8 cellular contexts compared by ENCODE assay signal in the genomic region with DNA sequence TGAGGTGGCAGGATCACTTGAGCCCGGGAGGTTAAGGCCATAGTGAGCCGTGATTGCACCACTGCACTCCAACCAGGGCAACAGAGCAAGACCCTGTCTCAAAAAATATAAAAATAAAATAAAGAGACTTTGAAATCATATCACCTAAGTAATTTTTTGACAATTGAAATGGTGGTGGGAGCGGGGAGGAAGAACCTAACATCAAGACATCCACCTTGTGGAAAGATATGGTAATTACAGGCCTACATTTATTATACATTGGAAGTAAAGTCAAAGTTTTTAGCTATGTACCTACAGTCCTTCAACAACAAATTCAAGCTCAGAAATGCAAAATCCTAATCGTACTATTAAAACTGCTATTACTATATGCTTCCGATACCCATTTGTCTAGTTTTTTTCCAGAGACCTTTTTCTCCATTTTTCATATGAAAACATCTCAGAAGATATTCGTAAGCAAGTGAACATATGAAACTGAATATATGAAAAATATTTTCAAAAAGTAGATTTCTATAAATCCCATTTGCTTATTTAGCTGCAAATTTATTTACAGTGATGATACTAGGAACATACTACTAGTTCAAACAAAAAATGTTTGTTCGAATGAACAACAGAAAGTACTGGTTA.
DNase-seq lines count a peak whose midpoint lies in the region; ATAC-seq and TF ChIP-seq lines count a peak whose summit lies in the region.

No MANE protein-coding gene starts in this region.

- TF ChIP-seq CTCF in cardiac muscle cell (IDR thresholded peaks at IDR 0.05; ENCODE audit: low read depth, low read length) (peak; percentile 65), body of pancreas (IDR thresholded peaks at IDR 0.05) (peak; percentile 23 to 76 (median 56)), right lobe of liver (IDR thresholded peaks at IDR 0.05) (peak; percentile 46 to 63 (median 61))

- DNase-seq in cardiac muscle cell (ENCODE audit: low read depth in 1 of 2, low spot score in 1 of 2) (peak; percentile 30 to 60), cardiac septum (ENCODE audit: low spot score) (no peak), NCI-H2107 treated with DMSO at 0.1 percent for 48 hours (lab: John Stamatoyannopoulos, UW; ENCODE audit: unreplicated experiment) (peak; percentile 60), body of pancreas (no peak), right lobe of liver (no peak), posterior vena cava (ENCODE audit: low spot score) (no peak), immature natural killer cell (no peak)
- DNase-seq in effector memory CD4-positive, alpha-beta T cell = no peak

- no peaks in the 10 kb centered on the region for H3K36me3 ChIP-seq in cardiac muscle cell
- no peaks in the 10 kb centered on the region for H3K36me3 ChIP-seq in body of pancreas (replicated peaks in 1 of 2; ENCODE audit: insufficient read depth in 1 of 2, low read depth in 2 of 2)
- H3K36me3 ChIP-seq in right lobe of liver = no peaks in the 10 kb centered on the region
- no peaks in the 10 kb centered on the region for H3K36me3 ChIP-seq in effector memory CD4-positive, alpha-beta T cell (ENCODE audit: control insufficient read depth, insufficient read depth, low read length)

- peaks cover 0 to 2% (median 0%) of the 10 kb centered on the region in 3 donors for H3K27me3 Mint-ChIP-seq in immature natural killer cell (ENCODE audit: low read depth in 3 of 3)

- no peaks in the 10 kb centered on the region for H3K9me3 Mint-ChIP-seq in immature natural killer cell

- ATAC-seq in body of pancreas (peak; percentile 35), right lobe of liver (peak in 3 of 4 donors; percentile 33 to 43 (median 36))

- TF ChIP-seq POLR2A in body of pancreas (IDR thresholded peaks at IDR 0.05) (no peak), right lobe of liver (IDR thresholded peaks at IDR 0.05) (no peak)

- H3K9me3 ChIP-seq in cardiac muscle cell (ENCODE audit: low read depth) (peaks cover 3% of the 10 kb centered on the region), body of pancreas (no peaks in the 10 kb centered on the region), right lobe of liver (no peaks in the 10 kb centered on the region)
- no peaks in the 10 kb centered on the region for H3K9me3 ChIP-seq in effector memory CD4-positive, alpha-beta T cell (ENCODE audit: control insufficient read depth, low read length)

- no peaks in the 10 kb centered on the region for H3K4me1 Mint-ChIP-seq in immature natural killer cell

- 67 to 74% methylated on average over 7 of the region's 7 CpGs for WGBS in body of pancreas, 2 donors
- 51% methylated on average over 5 of the region's 7 CpGs for WGBS in right lobe of liver (ENCODE audit: insufficient coverage, low coverage, low lambda C conversion rate, missing lambda C conversion rate)

- H3K27ac ChIP-seq in cardiac muscle cell (no peak overlapping the region), body of pancreas (no peak overlapping the region), right lobe of liver (no peak overlapping the region)
- H3K27ac ChIP-seq in effector memory CD4-positive, alpha-beta T cell (ENCODE audit: insufficient read depth, low read length, poor library complexity, severe bottlenecking) = no peak overlapping the region

- no peak overlapping the region for H3K4me3 Mint-ChIP-seq in immature natural killer cell

- H3K27me3 ChIP-seq in cardiac muscle cell (no peaks in the 10 kb centered on the region), body of pancreas (no peaks in the 10 kb centered on the region), right lobe of liver (no peaks in the 10 kb centered on the region)
- no peaks in the 10 kb centered on the region for H3K27me3 ChIP-seq in effector memory CD4-positive, alpha-beta T cell (replicated peaks; ENCODE audit: control insufficient read depth, insufficient read depth, low read length, poor library complexity, severe bottlenecking)

- H3K4me1 ChIP-seq in cardiac muscle cell (ENCODE audit: low read depth) (no peaks in the 10 kb centered on the region), body of pancreas (no peaks in the 10 kb centered on the region), right lobe of liver (no peaks in the 10 kb centered on the region)
- no peaks in the 10 kb centered on the region for H3K4me1 ChIP-seq in effector memory CD4-positive, alpha-beta T cell (ENCODE audit: control insufficient read depth, insufficient read depth, low read length, poor library complexity, severe bottlenecking)

- peaks cover 0 to 9% (median 5%) of the 10 kb centered on the region in 3 donors for H3K36me3 Mint-ChIP-seq in immature natural killer cell

- H3K27ac Mint-ChIP-seq in immature natural killer cell = no peak overlapping the region

- H3K4me3 ChIP-seq in cardiac muscle cell (no peak overlapping the region), body of pancreas (no peak overlapping the region), right lobe of liver (no peak overlapping the region)
- H3K4me3 ChIP-seq in effector memory CD4-positive, alpha-beta T cell (ENCODE audit: insufficient read depth, low read depth, low read length, poor library complexity, severe bottlenecking) = no peak overlapping the region

- intact Hi-C loops in cardiac septum (cut with DNase I) = no loop called here
- intact Hi-C loops in body of pancreas (cut with DNase I) = no loop called here
- intact Hi-C loops in right lobe of liver (cut with DNase I) = no loop called here
- intact Hi-C loops in posterior vena cava (cut with DNase I) = no loop called here

Comparison
In these comparisons a context has a peak if more than half of its experiments do, and no peak if none do; other contexts are left out.
1. DNase-seq: peak in cardiac muscle cell (2 of 2) and NCI-H2107 treated with DMSO at 0.1 percent for 48 hours (single experiment); none in cardiac septum (single experiment), body of pancreas (0 of 4), right lobe of liver (0 of 3), effector memory CD4-positive, alpha-beta T cell (0 of 3), posterior vena cava (single experiment) and immature natural killer cell (0 of 3).
2. Peak in every context shown above with its lines, with median percentiles within 50 percentile points of each other: CTCF ChIP-seq.